Comparison of ENCODE assay signal across 2 cellular contexts in the genomic region with DNA sequence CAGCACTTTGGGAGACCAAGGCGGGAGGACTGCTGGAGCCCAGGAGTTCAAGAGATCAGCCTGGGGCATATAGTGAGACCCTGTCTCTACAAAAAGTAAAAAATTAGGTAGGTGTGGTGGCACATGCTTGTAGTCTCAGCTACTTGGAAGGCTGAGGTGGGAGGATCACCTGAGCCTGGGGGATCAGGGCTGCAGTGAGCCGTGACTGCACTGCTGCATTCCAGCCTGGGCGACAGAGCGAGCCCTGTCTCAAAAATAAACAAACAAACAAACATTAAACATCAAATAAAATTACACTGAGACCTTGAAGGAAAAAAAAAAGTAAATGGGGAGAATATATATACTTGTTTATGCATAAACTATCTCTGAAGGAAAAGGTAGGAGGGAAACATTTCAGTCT.
A peak's percentile ranks its signal among the peaks of the same experiment; 100 is the strongest.
TF ChIP-seq lines count a peak whose summit lies in the region.

No MANE protein-coding gene starts in this region.

TF ChIP-seq in GM23338, 12 proteins besides CTCF, POLR2A, EP300 and RAD21 (continued from another document):
- TF ChIP-seq, protein P1, sequence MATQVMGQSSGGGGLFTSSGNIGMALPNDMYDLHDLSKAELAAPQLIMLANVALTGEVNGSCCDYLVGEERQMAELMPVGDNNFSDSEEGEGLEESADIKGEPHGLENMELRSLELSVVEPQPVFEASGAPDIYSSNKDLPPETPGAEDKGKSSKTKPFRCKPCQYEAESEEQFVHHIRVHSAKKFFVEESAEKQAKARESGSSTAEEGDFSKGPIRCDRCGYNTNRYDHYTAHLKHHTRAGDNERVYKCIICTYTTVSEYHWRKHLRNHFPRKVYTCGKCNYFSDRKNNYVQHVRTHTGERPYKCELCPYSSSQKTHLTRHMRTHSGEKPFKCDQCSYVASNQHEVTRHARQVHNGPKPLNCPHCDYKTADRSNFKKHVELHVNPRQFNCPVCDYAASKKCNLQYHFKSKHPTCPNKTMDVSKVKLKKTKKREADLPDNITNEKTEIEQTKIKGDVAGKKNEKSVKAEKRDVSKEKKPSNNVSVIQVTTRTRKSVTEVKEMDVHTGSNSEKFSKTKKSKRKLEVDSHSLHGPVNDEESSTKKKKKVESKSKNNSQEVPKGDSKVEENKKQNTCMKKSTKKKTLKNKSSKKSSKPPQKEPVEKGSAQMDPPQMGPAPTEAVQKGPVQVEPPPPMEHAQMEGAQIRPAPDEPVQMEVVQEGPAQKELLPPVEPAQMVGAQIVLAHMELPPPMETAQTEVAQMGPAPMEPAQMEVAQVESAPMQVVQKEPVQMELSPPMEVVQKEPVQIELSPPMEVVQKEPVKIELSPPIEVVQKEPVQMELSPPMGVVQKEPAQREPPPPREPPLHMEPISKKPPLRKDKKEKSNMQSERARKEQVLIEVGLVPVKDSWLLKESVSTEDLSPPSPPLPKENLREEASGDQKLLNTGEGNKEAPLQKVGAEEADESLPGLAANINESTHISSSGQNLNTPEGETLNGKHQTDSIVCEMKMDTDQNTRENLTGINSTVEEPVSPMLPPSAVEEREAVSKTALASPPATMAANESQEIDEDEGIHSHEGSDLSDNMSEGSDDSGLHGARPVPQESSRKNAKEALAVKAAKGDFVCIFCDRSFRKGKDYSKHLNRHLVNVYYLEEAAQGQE (IDR thresholded peaks at IDR 0.05; ENCODE audit: unreplicated experiment): no peak
- TF ChIP-seq CREB1 (CRISPR knock-in tag; IDR thresholded peaks at IDR 0.05; ENCODE audit: low read depth) (no peak), STAT1 (IDR thresholded peaks at IDR 0.05; ENCODE audit: unreplicated experiment) (no peak), EZH2 (IDR thresholded peaks at IDR 0.05; ENCODE audit: low read depth, unreplicated experiment) (no peak), EZH2phosphoT487 (IDR thresholded peaks at IDR 0.05; ENCODE audit: unreplicated experiment) (no peak), POLR2AphosphoS5 (IDR thresholded peaks at IDR 0.05; ENCODE audit: low read depth) (no peak)
- TF ChIP-seq, protein P2, sequence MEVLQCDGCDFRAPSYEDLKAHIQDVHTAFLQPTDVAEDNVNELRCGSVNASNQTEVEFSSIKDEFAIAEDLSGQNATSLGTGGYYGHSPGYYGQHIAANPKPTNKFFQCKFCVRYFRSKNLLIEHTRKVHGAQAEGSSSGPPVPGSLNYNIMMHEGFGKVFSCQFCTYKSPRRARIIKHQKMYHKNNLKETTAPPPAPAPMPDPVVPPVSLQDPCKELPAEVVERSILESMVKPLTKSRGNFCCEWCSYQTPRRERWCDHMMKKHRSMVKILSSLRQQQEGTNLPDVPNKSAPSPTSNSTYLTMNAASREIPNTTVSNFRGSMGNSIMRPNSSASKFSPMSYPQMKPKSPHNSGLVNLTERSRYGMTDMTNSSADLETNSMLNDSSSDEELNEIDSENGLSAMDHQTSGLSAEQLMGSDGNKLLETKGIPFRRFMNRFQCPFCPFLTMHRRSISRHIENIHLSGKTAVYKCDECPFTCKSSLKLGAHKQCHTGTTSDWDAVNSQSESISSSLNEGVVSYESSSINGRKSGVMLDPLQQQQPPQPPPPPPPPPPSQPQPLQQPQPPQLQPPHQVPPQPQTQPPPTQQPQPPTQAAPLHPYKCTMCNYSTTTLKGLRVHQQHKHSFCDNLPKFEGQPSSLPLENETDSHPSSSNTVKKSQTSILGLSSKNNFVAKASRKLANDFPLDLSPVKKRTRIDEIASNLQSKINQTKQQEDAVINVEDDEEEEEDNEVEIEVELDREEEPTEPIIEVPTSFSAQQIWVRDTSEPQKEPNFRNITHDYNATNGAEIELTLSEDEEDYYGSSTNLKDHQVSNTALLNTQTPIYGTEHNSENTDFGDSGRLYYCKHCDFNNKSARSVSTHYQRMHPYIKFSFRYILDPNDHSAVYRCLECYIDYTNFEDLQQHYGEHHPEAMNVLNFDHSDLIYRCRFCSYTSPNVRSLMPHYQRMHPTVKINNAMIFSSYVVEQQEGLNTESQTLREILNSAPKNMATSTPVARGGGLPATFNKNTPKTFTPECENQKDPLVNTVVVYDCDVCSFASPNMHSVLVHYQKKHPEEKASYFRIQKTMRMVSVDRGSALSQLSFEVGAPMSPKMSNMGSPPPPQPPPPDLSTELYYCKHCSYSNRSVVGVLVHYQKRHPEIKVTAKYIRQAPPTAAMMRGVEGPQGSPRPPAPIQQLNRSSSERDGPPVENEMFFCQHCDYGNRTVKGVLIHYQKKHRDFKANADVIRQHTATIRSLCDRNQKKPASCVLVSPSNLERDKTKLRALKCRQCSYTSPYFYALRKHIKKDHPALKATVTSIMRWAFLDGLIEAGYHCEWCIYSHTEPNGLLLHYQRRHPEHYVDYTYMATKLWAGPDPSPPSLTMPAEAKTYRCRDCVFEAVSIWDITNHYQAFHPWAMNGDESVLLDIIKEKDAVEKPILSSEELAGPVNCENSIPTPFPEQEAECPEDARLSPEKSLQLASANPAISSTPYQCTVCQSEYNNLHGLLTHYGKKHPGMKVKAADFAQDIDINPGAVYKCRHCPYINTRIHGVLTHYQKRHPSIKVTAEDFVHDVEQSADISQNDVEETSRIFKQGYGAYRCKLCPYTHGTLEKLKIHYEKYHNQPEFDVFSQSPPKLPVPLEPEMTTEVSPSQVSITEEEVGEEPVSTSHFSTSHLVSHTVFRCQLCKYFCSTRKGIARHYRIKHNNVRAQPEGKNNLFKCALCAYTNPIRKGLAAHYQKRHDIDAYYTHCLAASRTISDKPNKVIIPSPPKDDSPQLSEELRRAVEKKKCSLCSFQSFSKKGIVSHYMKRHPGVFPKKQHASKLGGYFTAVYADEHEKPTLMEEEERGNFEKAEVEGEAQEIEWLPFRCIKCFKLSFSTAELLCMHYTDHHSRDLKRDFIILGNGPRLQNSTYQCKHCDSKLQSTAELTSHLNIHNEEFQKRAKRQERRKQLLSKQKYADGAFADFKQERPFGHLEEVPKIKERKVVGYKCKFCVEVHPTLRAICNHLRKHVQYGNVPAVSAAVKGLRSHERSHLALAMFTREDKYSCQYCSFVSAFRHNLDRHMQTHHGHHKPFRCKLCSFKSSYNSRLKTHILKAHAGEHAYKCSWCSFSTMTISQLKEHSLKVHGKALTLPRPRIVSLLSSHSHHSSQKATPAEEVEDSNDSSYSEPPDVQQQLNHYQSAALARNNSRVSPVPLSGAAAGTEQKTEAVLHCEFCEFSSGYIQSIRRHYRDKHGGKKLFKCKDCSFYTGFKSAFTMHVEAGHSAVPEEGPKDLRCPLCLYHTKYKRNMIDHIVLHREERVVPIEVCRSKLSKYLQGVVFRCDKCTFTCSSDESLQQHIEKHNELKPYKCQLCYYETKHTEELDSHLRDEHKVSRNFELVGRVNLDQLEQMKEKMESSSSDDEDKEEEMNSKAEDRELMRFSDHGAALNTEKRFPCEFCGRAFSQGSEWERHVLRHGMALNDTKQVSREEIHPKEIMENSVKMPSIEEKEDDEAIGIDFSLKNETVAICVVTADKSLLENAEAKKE (CRISPR knock-in tag; IDR thresholded peaks at IDR 0.05): no peak

TF ChIP-seq in HEK293, 187 proteins besides CTCF, POLR2A, EP300 and RAD21 (continued from another document):
- no peak for TF ChIP-seq ZNF677 (tag by site-specific recombination; IDR thresholded peaks at IDR 0.05)
- TF ChIP-seq ZNF670 (tag by site-specific recombination; IDR thresholded peaks at IDR 0.05; ENCODE audit: low read depth): no peak
- TF ChIP-seq ZNF654 (tag by site-specific recombination; IDR thresholded peaks at IDR 0.05; ENCODE audit: low read depth): no peak
- no peak for TF ChIP-seq ZNF664 (tag by site-specific recombination; IDR thresholded peaks at IDR 0.05)
- TF ChIP-seq KLF1 (tag by site-specific recombination; IDR thresholded peaks at IDR 0.05): peak; percentile 71
- no peak for TF ChIP-seq TCF7L2 (IDR thresholded peaks at IDR 0.05; ENCODE audit: borderline replicate concordance, low read depth, low read length)
TF ChIP-seq in HEK293: peak in this region for 2.
